In genomic region chr7:150806863-150807262, GRCh38 we compare ENCODE assay signal across 17 cellular contexts. TPM values are rescaled to one million over a fixed set of nuclear protein-coding genes. Genes with fewer than 3 reads are reported as not detected.
"Had no signal": no experiment of that assay in that cellular context is flagged by ENCODE, and none has a peak within 500 bp of the region (broad histone marks: within the 10 kb centered on the region; RNA-seq: fewer than 3 reads in every experiment).

No MANE protein-coding gene starts in this region.

- H3K4me3 Mint-ChIP-seq: activated CD4-positive, alpha-beta memory T cell treated with anti-CD3 and anti-CD28 coated beads, Interleukin-2, amount 10 ng/mL, durations not matched to agents 7 days and 5 days; activated CD4-positive, alpha-beta T cell treated with anti-CD3 and anti-CD28 coated beads for 36 hours; activated naive CD4-positive, alpha-beta T cell treated with anti-CD3 and anti-CD28 coated beads, Interleukin-2, amount 10 ng/mL, durations not matched to agents 7 days and 5 days; activated T-cell treated with anti-CD3 and anti-CD28 coated beads, Interleukin-2, amount 50 U/mL, for 24 hours; natural killer cell; stimulated activated naive B cell treated with anti-CD40 and anti-IgM and Interleukin-4, amounts not matched to agents 10 μg/mL and 1 μg/mL and 100 μg/mL, for 72 hours had no signal

- H3K4me1 ChIP-seq: thyroid gland had no signal

- H3K27me3 ChIP-seq: thyroid gland had no signal

- H3K27ac Mint-ChIP-seq: activated CD4-positive, alpha-beta memory T cell treated with anti-CD3 and anti-CD28 coated beads, Interleukin-2, amount 10 ng/mL, durations not matched to agents 7 days and 5 days; activated CD4-positive, alpha-beta T cell treated with anti-CD3 and anti-CD28 coated beads for 36 hours; activated naive CD4-positive, alpha-beta T cell treated with anti-CD3 and anti-CD28 coated beads, Interleukin-2, amount 10 ng/mL, durations not matched to agents 7 days and 5 days; activated T-cell treated with anti-CD3 and anti-CD28 coated beads, Interleukin-2, amount 50 U/mL, for 24 hours; natural killer cell; stimulated activated naive B cell treated with anti-CD40 and anti-IgM and Interleukin-4, amounts not matched to agents 10 μg/mL and 1 μg/mL and 100 μg/mL, for 72 hours had no signal

- H3K9me3 ChIP-seq: neutrophil, thyroid gland had no signal

- H3K27ac ChIP-seq: dorsolateral prefrontal cortex, neutrophil, thyroid gland had no signal

- H3K4me3 ChIP-seq: dorsolateral prefrontal cortex, thyroid gland had no signal

- H3K36me3 Mint-ChIP-seq: activated naive CD4-positive, alpha-beta T cell treated with anti-CD3 and anti-CD28 coated beads, Interleukin-2, amount 10 ng/mL, durations not matched to agents 7 days and 5 days; stimulated activated naive B cell treated with anti-CD40 and anti-IgM and Interleukin-4, amounts not matched to agents 10 μg/mL and 1 μg/mL and 100 μg/mL, for 72 hours had no signal

- H3K4me1 Mint-ChIP-seq: activated CD4-positive, alpha-beta T cell treated with anti-CD3 and anti-CD28 coated beads for 36 hours; stimulated activated naive B cell treated with anti-CD40 and anti-IgM and Interleukin-4, amounts not matched to agents 10 μg/mL and 1 μg/mL and 100 μg/mL, for 72 hours had no signal

- ATAC-seq: activated CD4-positive, alpha-beta T cell treated with anti-CD3 and anti-CD28 coated beads for 36 hours; natural killer cell; stimulated activated naive B cell treated with anti-CD40 and anti-IgM and Interleukin-4, amounts not matched to agents 10 μg/mL and 1 μg/mL and 100 μg/mL, for 72 hours had no signal

- H3K36me3 ChIP-seq: neutrophil, thyroid gland had no signal

- H3K9me3 Mint-ChIP-seq: activated CD4-positive, alpha-beta memory T cell treated with anti-CD3 and anti-CD28 coated beads, Interleukin-2, amount 10 ng/mL, durations not matched to agents 7 days and 5 days had no signal

- DNase-seq: activated CD4-positive, alpha-beta memory T cell treated with anti-CD3 and anti-CD28 coated beads, Interleukin-2, amount 10 ng/mL, durations not matched to agents 7 days and 5 days; activated CD4-positive, alpha-beta T cell treated with anti-CD3 and anti-CD28 coated beads for 36 hours; activated naive CD4-positive, alpha-beta T cell treated with anti-CD3 and anti-CD28 coated beads, Interleukin-2, amount 10 ng/mL, durations not matched to agents 7 days and 5 days; activated T-cell treated with anti-CD3 and anti-CD28 coated beads, Interleukin-2, amount 50 U/mL, for 24 hours; dorsolateral prefrontal cortex; hippocampal formation; mesendoderm; natural killer cell; retina; stimulated activated CD4-positive, alpha-beta T cell treated with anti-CD3 and anti-CD28 coated beads, Interleukin-15, amount 100 ng/mL, for 24 hours; stimulated activated CD4-positive, alpha-beta T cell treated with anti-CD3 and anti-CD28 coated beads, Interleukin-4, amount 100 ng/mL, for 1 hour; stimulated activated naive B cell treated with anti-CD40 and anti-IgM and Interleukin-4, amounts not matched to agents 10 μg/mL and 1 μg/mL and 100 μg/mL, for 72 hours; thyroid gland had no signal

RNA-seq across cellular contexts. Expression of gene TMEM176A, which starts 6.3 kb away (rescaled TPM):
- total RNA-seq: activated CD4-positive, alpha-beta memory T cell treated with anti-CD3 and anti-CD28 coated beads, Interleukin-2, amount 10 ng/mL, durations not matched to agents 7 days and 5 days; activated CD4-positive, alpha-beta T cell treated with anti-CD3 and anti-CD28 coated beads for 36 hours; chondrocyte; glomerular endothelial cell had no signal

RNA-seq across cellular contexts. Expression of gene TMEM176B, which starts 6.7 kb away (rescaled TPM):
- total RNA-seq: activated CD4-positive, alpha-beta memory T cell treated with anti-CD3 and anti-CD28 coated beads, Interleukin-2, amount 10 ng/mL, durations not matched to agents 7 days and 5 days; activated CD4-positive, alpha-beta T cell treated with anti-CD3 and anti-CD28 coated beads for 36 hours; glomerular endothelial cell had no signal

RNA-seq across cellular contexts. Expression of gene AOC1, which starts 45.5 kb away (rescaled TPM):
- total RNA-seq: activated CD4-positive, alpha-beta memory T cell treated with anti-CD3 and anti-CD28 coated beads, Interleukin-2, amount 10 ng/mL, durations not matched to agents 7 days and 5 days; activated CD4-positive, alpha-beta T cell treated with anti-CD3 and anti-CD28 coated beads for 36 hours; chondrocyte; glomerular endothelial cell; natural killer cell had no signal
- polyA plus RNA-seq: urinary bladder had no signal
